In the genomic region with DNA sequence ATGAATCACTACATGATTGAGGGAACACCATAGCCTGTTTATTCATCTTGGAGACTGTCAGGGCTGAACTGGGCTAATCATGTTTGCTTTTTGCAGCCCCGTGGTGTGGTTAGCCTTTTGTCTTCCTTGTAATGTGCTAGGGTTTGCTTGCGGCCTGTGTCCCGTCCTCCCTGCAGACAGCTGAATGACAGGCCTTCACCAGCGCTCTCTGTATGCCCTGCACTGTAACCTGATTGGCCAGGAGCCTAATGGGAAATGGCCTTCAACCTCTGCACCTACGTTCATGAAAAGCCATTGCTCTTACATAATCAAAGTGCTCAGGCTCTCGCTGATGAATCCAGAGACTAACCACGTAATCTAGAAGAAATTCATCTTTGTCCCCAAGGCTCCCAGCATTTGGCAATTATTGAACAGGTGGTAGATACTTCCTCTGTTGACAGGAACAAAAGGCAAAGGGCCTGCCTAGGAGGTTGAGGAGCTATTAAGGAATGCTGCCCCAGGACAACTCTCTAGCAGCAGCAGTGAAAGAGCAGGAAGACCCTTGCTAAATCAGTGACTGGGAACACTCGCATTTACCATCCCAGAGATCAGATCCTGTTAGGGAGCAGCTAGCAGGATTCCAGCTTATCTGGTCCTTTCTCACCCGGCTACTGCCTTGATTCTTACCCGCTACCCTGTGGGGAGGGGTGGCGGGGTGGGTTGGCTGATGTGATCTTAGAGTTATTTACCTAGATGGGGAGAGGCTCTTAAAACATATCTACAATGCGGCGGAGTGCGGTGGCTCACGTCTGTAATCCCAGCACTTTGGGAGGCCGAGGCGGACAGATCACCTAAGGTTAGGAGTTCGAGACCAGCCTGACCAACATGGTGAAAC, we compare ENCODE assay signal across 1 cellular context.
TF ChIP-seq lines count a peak whose summit lies in the region.

No MANE protein-coding gene starts in this region.

TF ChIP-seq in HepG2, 621 proteins besides CTCF, POLR2A, EP300 and RAD21 (continued from another document and continues in another):
- TF ChIP-seq, protein P1, sequence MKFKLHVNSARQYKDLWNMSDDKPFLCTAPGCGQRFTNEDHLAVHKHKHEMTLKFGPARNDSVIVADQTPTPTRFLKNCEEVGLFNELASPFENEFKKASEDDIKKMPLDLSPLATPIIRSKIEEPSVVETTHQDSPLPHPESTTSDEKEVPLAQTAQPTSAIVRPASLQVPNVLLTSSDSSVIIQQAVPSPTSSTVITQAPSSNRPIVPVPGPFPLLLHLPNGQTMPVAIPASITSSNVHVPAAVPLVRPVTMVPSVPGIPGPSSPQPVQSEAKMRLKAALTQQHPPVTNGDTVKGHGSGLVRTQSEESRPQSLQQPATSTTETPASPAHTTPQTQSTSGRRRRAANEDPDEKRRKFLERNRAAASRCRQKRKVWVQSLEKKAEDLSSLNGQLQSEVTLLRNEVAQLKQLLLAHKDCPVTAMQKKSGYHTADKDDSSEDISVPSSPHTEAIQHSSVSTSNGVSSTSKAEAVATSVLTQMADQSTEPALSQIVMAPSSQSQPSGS (CRISPR knock-in tag; IDR thresholded peaks at IDR 0.05), result peak; percentile 84
- peak; percentile 94 for TF ChIP-seq TARDBP (CRISPR knock-in tag; IDR thresholded peaks at IDR 0.05)
- no peak for TF ChIP-seq SSRP1 (CRISPR knock-in tag; IDR thresholded peaks at IDR 0.05)
- TF ChIP-seq, protein P2, sequence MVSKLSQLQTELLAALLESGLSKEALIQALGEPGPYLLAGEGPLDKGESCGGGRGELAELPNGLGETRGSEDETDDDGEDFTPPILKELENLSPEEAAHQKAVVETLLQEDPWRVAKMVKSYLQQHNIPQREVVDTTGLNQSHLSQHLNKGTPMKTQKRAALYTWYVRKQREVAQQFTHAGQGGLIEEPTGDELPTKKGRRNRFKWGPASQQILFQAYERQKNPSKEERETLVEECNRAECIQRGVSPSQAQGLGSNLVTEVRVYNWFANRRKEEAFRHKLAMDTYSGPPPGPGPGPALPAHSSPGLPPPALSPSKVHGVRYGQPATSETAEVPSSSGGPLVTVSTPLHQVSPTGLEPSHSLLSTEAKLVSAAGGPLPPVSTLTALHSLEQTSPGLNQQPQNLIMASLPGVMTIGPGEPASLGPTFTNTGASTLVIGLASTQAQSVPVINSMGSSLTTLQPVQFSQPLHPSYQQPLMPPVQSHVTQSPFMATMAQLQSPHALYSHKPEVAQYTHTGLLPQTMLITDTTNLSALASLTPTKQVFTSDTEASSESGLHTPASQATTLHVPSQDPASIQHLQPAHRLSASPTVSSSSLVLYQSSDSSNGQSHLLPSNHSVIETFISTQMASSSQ (IDR thresholded peaks at IDR 0.05; ENCODE audit: low read depth), result peak; percentile 48
- TF ChIP-seq, protein P2 (CRISPR knock-in tag; IDR thresholded peaks at IDR 0.05; ENCODE audit: borderline replicate concordance), result peak; percentile 77; the same call in 1 of the 2 replicates
- peak; percentile 95 for TF ChIP-seq HNF4A (CRISPR knock-in tag; IDR thresholded peaks at IDR 0.05)
- TF ChIP-seq, protein P3, sequence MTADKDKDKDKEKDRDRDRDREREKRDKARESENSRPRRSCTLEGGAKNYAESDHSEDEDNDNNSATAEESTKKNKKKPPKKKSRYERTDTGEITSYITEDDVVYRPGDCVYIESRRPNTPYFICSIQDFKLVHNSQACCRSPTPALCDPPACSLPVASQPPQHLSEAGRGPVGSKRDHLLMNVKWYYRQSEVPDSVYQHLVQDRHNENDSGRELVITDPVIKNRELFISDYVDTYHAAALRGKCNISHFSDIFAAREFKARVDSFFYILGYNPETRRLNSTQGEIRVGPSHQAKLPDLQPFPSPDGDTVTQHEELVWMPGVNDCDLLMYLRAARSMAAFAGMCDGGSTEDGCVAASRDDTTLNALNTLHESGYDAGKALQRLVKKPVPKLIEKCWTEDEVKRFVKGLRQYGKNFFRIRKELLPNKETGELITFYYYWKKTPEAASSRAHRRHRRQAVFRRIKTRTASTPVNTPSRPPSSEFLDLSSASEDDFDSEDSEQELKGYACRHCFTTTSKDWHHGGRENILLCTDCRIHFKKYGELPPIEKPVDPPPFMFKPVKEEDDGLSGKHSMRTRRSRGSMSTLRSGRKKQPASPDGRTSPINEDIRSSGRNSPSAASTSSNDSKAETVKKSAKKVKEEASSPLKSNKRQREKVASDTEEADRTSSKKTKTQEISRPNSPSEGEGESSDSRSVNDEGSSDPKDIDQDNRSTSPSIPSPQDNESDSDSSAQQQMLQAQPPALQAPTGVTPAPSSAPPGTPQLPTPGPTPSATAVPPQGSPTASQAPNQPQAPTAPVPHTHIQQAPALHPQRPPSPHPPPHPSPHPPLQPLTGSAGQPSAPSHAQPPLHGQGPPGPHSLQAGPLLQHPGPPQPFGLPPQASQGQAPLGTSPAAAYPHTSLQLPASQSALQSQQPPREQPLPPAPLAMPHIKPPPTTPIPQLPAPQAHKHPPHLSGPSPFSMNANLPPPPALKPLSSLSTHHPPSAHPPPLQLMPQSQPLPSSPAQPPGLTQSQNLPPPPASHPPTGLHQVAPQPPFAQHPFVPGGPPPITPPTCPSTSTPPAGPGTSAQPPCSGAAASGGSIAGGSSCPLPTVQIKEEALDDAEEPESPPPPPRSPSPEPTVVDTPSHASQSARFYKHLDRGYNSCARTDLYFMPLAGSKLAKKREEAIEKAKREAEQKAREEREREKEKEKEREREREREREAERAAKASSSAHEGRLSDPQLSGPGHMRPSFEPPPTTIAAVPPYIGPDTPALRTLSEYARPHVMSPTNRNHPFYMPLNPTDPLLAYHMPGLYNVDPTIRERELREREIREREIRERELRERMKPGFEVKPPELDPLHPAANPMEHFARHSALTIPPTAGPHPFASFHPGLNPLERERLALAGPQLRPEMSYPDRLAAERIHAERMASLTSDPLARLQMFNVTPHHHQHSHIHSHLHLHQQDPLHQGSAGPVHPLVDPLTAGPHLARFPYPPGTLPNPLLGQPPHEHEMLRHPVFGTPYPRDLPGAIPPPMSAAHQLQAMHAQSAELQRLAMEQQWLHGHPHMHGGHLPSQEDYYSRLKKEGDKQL (CRISPR knock-in tag; IDR thresholded peaks at IDR 0.05; ENCODE audit: low read depth), result peak; percentile 56; the same call in 1 of the 2 replicates
- peak; percentile 75; the same call in 1 of the 2 replicates for TF ChIP-seq MIER2 (CRISPR knock-in tag; IDR thresholded peaks at IDR 0.05)
- TF ChIP-seq, protein P4, sequence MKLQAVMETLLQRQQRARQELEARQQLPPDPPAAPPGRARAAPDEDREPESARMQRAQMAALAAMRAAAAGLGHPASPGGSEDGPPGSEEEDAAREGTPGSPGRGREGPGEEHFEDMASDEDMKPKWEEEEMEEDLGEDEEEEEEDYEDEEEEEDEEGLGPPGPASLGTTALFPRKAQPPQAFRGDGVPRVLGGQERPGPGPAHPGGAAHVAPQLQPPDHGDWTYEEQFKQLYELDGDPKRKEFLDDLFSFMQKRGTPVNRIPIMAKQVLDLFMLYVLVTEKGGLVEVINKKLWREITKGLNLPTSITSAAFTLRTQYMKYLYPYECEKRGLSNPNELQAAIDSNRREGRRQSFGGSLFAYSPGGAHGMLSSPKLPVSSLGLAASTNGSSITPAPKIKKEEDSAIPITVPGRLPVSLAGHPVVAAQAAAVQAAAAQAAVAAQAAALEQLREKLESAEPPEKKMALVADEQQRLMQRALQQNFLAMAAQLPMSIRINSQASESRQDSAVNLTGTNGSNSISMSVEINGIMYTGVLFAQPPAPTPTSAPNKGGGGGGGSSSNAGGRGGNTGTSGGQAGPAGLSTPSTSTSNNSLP (IDR thresholded peaks at IDR 0.05; ENCODE audit: low read depth, low read length), result peak; percentile 75
- TF ChIP-seq SMYD3 (CRISPR knock-in tag; IDR thresholded peaks at IDR 0.05), result peak; percentile 96
- TF ChIP-seq, protein P5, sequence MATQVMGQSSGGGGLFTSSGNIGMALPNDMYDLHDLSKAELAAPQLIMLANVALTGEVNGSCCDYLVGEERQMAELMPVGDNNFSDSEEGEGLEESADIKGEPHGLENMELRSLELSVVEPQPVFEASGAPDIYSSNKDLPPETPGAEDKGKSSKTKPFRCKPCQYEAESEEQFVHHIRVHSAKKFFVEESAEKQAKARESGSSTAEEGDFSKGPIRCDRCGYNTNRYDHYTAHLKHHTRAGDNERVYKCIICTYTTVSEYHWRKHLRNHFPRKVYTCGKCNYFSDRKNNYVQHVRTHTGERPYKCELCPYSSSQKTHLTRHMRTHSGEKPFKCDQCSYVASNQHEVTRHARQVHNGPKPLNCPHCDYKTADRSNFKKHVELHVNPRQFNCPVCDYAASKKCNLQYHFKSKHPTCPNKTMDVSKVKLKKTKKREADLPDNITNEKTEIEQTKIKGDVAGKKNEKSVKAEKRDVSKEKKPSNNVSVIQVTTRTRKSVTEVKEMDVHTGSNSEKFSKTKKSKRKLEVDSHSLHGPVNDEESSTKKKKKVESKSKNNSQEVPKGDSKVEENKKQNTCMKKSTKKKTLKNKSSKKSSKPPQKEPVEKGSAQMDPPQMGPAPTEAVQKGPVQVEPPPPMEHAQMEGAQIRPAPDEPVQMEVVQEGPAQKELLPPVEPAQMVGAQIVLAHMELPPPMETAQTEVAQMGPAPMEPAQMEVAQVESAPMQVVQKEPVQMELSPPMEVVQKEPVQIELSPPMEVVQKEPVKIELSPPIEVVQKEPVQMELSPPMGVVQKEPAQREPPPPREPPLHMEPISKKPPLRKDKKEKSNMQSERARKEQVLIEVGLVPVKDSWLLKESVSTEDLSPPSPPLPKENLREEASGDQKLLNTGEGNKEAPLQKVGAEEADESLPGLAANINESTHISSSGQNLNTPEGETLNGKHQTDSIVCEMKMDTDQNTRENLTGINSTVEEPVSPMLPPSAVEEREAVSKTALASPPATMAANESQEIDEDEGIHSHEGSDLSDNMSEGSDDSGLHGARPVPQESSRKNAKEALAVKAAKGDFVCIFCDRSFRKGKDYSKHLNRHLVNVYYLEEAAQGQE (IDR thresholded peaks at IDR 0.05; ENCODE audit: borderline replicate concordance in 1 of 2, low read depth in 1 of 2, low read length in 2 of 2), result 0 out of 4 replicates have a peak, but pooled peaks of 1 of the 2 experiments have one; percentile 19
- TF ChIP-seq HOXA9 (CRISPR knock-in tag; IDR thresholded peaks at IDR 0.05; ENCODE audit: borderline replicate concordance), result 0 out of 2 replicates have a peak, but pooled peaks have one; percentile 39
- TF ChIP-seq MXD4 (CRISPR knock-in tag; IDR thresholded peaks at IDR 0.05), result peak; percentile 68; the same call in 1 of the 2 replicates
- TF ChIP-seq DPF2 (CRISPR knock-in tag; IDR thresholded peaks at IDR 0.05; ENCODE audit: borderline replicate concordance, low read depth), result peak; percentile 16; the same call in 1 of the 2 replicates
- TF ChIP-seq, protein P6, sequence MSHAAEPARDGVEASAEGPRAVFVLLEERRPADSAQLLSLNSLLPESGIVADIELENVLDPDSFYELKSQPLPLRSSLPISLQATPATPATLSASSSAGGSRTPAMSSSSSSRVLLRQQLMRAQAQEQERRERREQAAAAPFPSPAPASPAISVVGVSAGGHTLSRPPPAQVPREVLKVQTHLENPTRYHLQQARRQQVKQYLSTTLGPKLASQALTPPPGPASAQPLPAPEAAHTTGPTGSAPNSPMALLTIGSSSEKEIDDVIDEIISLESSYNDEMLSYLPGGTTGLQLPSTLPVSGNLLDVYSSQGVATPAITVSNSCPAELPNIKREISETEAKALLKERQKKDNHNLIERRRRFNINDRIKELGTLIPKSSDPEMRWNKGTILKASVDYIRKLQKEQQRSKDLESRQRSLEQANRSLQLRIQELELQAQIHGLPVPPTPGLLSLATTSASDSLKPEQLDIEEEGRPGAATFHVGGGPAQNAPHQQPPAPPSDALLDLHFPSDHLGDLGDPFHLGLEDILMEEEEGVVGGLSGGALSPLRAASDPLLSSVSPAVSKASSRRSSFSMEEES (CRISPR knock-in tag; IDR thresholded peaks at IDR 0.05), result 0 out of 2 replicates have a peak, but pooled peaks have one; percentile 44
- TF ChIP-seq, protein P7, sequence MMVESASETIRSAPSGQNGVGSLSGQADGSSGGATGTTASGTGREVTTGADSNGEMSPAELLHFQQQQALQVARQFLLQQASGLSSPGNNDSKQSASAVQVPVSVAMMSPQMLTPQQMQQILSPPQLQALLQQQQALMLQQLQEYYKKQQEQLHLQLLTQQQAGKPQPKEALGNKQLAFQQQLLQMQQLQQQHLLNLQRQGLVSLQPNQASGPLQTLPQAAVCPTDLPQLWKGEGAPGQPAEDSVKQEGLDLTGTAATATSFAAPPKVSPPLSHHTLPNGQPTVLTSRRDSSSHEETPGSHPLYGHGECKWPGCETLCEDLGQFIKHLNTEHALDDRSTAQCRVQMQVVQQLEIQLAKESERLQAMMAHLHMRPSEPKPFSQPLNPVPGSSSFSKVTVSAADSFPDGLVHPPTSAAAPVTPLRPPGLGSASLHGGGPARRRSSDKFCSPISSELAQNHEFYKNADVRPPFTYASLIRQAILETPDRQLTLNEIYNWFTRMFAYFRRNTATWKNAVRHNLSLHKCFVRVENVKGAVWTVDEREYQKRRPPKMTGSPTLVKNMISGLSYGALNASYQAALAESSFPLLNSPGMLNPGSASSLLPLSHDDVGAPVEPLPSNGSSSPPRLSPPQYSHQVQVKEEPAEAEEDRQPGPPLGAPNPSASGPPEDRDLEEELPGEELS (CRISPR knock-in tag; IDR thresholded peaks at IDR 0.05), result peak; percentile 84
- TF ChIP-seq, protein P8, sequence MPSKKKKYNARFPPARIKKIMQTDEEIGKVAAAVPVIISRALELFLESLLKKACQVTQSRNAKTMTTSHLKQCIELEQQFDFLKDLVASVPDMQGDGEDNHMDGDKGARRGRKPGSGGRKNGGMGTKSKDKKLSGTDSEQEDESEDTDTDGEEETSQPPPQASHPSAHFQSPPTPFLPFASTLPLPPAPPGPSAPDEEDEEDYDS (CRISPR knock-in tag; IDR thresholded peaks at IDR 0.05), result peak; percentile 61
- peak; percentile 80 for TF ChIP-seq ATF1 (CRISPR knock-in tag; IDR thresholded peaks at IDR 0.05)
- TF ChIP-seq, protein P9, sequence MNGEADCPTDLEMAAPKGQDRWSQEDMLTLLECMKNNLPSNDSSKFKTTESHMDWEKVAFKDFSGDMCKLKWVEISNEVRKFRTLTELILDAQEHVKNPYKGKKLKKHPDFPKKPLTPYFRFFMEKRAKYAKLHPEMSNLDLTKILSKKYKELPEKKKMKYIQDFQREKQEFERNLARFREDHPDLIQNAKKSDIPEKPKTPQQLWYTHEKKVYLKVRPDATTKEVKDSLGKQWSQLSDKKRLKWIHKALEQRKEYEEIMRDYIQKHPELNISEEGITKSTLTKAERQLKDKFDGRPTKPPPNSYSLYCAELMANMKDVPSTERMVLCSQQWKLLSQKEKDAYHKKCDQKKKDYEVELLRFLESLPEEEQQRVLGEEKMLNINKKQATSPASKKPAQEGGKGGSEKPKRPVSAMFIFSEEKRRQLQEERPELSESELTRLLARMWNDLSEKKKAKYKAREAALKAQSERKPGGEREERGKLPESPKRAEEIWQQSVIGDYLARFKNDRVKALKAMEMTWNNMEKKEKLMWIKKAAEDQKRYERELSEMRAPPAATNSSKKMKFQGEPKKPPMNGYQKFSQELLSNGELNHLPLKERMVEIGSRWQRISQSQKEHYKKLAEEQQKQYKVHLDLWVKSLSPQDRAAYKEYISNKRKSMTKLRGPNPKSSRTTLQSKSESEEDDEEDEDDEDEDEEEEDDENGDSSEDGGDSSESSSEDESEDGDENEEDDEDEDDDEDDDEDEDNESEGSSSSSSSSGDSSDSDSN (CRISPR knock-in tag; IDR thresholded peaks at IDR 0.05), result peak; percentile 57; the same call in 1 of the 2 replicates
- peak; percentile 38; the same call in 1 of the 2 replicates for TF ChIP-seq RFX5 (IDR thresholded peaks at IDR 0.05; ENCODE audit: low read depth, low read length)
- TF ChIP-seq SKI (IDR thresholded peaks at IDR 0.05; ENCODE audit: partially characterized antibody), result peak; percentile 80
